In the genomic region with DNA sequence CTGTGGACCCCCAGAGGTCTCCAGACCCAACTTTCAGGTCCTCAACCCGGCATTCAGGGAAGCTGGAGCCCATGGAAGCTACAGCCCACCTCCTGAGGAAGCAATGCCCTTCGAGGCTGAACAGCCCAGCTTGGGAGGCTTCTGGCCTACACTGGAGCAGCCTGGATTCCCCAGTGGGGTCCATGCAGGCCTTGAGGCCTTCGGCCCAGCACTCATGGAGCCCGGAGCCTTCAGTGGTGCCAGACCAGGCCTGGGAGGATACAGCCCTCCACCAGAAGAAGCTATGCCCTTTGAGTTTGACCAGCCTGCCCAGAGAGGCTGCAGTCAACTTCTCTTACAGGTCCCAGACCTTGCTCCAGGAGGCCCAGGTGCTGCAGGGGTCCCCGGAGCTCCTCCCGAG, we compare ENCODE assay signal across 21 cellular contexts. TPM values are rescaled to one million over a fixed set of nuclear protein-coding genes. Genes with fewer than 3 reads are reported as not detected.
"Had no signal": no experiment of that assay in that cellular context is flagged by ENCODE, and none has a peak within 500 bp of the region (broad histone marks: within the 10 kb centered on the region; RNA-seq: fewer than 3 reads in every experiment).

No MANE protein-coding gene starts in this region.

- H3K27ac Mint-ChIP-seq: immature natural killer cell; memory B cell; nephron; stimulated activated naive B cell treated with anti-CD40 and anti-IgM and Interleukin-4, amounts not matched to agents 10 μg/mL and 1 μg/mL and 100 μg/mL, for 72 hours had no signal

- H3K9me3 ChIP-seq: heart left ventricle, left lung, lower lobe of right lung, neutrophil, psoas muscle, spleen, testis, tibial nerve, upper lobe of right lung, vagina had no signal

- H3K36me3 ChIP-seq: heart left ventricle, left lung, lower lobe of right lung, neutrophil, spleen, tibial nerve, upper lobe of right lung, vagina had no signal

- H3K4me1 ChIP-seq: psoas muscle had no signal

- H3K27ac ChIP-seq: dorsolateral prefrontal cortex, heart left ventricle, left lung, lower lobe of right lung, neutrophil, psoas muscle, spleen, testis, tibial nerve, upper lobe of right lung, vagina had no signal

- H3K9me3 Mint-ChIP-seq: immature natural killer cell; memory B cell; stimulated activated naive CD8-positive, alpha-beta T cell treated with anti-CD3 and anti-CD28 coated beads, Interleukin-15, amount 100 ng/mL, for 72 hours had no signal

- H3K27me3 ChIP-seq: testis had no signal

- ATAC-seq: stimulated activated naive CD8-positive, alpha-beta T cell treated with anti-CD3 and anti-CD28 coated beads, Interleukin-15, amount 100 ng/mL, for 72 hours had no signal

- DNase-seq: cortex of kidney; dorsolateral prefrontal cortex; immature natural killer cell; lower lobe of right lung; naive B cell; psoas muscle; stimulated activated CD4-positive, alpha-beta T cell treated with anti-CD3 and anti-CD28 coated beads, Interleukin-15, amount 100 ng/mL, for 24 hours; stimulated activated CD4-positive, alpha-beta T cell treated with anti-CD3 and anti-CD28 coated beads, Interleukin-1b, Interleukin-23, amount 100 ng/mL, for 48 hours; stimulated activated naive B cell treated with anti-CD40 and anti-IgM and Interleukin-4, amounts not matched to agents 10 μg/mL and 1 μg/mL and 100 μg/mL, for 72 hours; stimulated activated naive CD8-positive, alpha-beta T cell treated with anti-CD3 and anti-CD28 coated beads, Interleukin-15, amount 100 ng/mL, for 72 hours; upper lobe of right lung had no signal

- H3K36me3 Mint-ChIP-seq: immature natural killer cell, memory B cell, naive B cell had no signal

RNA-seq across cellular contexts. Expression of a gene that starts 2.8 kb away (rescaled TPM):
- total RNA-seq: glomerular endothelial cell, vagina had no signal
- polyA plus RNA-seq: immature natural killer cell had no signal
